8 cellular contexts compared by ENCODE assay signal in genomic region chr12:131948713-131949430, GRCh38. TPM values are rescaled to one million over a fixed set of nuclear protein-coding genes. Genes with fewer than 3 reads are reported as not detected.
DNase-seq lines count a peak whose midpoint lies in the region; ATAC-seq and TF ChIP-seq lines count a peak whose summit lies in the region.
"Not testable (repeated sequence)": the region's sequence is repeated elsewhere in the genome, so short reads cannot be mapped to it uniquely, and the experiment has no call there.

No MANE protein-coding gene starts in this region.

- H3K9me3 ChIP-seq in SJCRH30 (replicated peaks); iPS DF 6.9 (ENCODE audit: control insufficient read depth, insufficient read depth, low read length): not testable (repeated sequence)

- H3K4me3 Mint-ChIP-seq in nephron progenitor cell: peak overlapping the region; percentile 72
- H3K4me3 Mint-ChIP-seq in stimulated activated naive CD8-positive, alpha-beta T cell treated with anti-CD3 and anti-CD28 coated beads, Interleukin-15, amount 100 ng/mL, for 72 hours: peak overlapping the region; percentile 78 to 81

- H3K4me1 Mint-ChIP-seq in nephron progenitor cell: peaks cover 23% of the 10 kb centered on the region
- H3K4me1 Mint-ChIP-seq in stimulated activated naive CD8-positive, alpha-beta T cell treated with anti-CD3 and anti-CD28 coated beads, Interleukin-15, amount 100 ng/mL, for 72 hours: peaks cover 38% of the 10 kb centered on the region

- not testable (repeated sequence) for H3K9me3 Mint-ChIP-seq in activated naive CD4-positive, alpha-beta T cell treated with anti-CD3 and anti-CD28 coated beads, Interleukin-2, amount 50 U/mL, for 72 hours; nephron progenitor cell; stimulated activated naive CD8-positive, alpha-beta T cell treated with anti-CD3 and anti-CD28 coated beads, Interleukin-15, amount 100 ng/mL, for 72 hours

- not testable (repeated sequence) for H3K4me1 ChIP-seq in SJCRH30; iPS DF 6.9 (ENCODE audit: control insufficient read depth, insufficient read depth, low read length)

- not testable (repeated sequence) for ATAC-seq in activated naive CD4-positive, alpha-beta T cell treated with anti-CD3 and anti-CD28 coated beads, Interleukin-2, amount 50 U/mL, for 72 hours; stimulated activated naive CD8-positive, alpha-beta T cell treated with anti-CD3 and anti-CD28 coated beads, Interleukin-15, amount 100 ng/mL, for 72 hours

- POLR2A ChIA-PET in BJ (lab: Charles Lee): interaction anchor here (0.6 kb wide), 1 partner anchor 15 kb away, joined by 3 read pairs; no protein-coding TSS in a partner anchor

- CTCF ChIA-PET in BJ (lab: Yijun Ruan, JAX): interaction anchor here (0.6 to 2.3 kb wide), 5 partner anchors 9 to 1723 kb away, joined by 3 to 11 read pairs (median 3); no protein-coding TSS in a partner anchor

- H3K27me3 ChIP-seq in BJ (ENCODE audit: control insufficient read depth, insufficient read depth, low read length); HL-60 (ENCODE audit: insufficient read depth, poor library complexity, severe bottlenecking); SJCRH30; iPS DF 6.9 (ENCODE audit: control insufficient read depth, insufficient read depth, low read length): not testable (repeated sequence)

- not testable (repeated sequence) for H3K27me3 Mint-ChIP-seq in nephron progenitor cell (ENCODE audit: low read depth, poor library complexity); stimulated activated naive CD8-positive, alpha-beta T cell treated with anti-CD3 and anti-CD28 coated beads, Interleukin-15, amount 100 ng/mL, for 72 hours

- H3K4me3 ChIP-seq in BJ (ENCODE audit: low read depth, low read length): peak overlapping the region; percentile 31
- H3K4me3 ChIP-seq in HL-60 (replicated peaks; ENCODE audit: insufficient read depth, low read length): peak overlapping the region; percentile 92
- peak overlapping the region; percentile 86 for H3K4me3 ChIP-seq in SJCRH30
- H3K4me3 ChIP-seq in iPS DF 6.9 (ENCODE audit: low read length): peak overlapping the region; percentile 49; the same call in 1 of the 2 replicates

- peak overlapping the region; percentile 70 to 89 for H3K27ac Mint-ChIP-seq in activated naive CD4-positive, alpha-beta T cell treated with anti-CD3 and anti-CD28 coated beads, Interleukin-2, amount 50 U/mL, for 72 hours
- H3K27ac Mint-ChIP-seq in nephron progenitor cell: not testable (repeated sequence)
- peak overlapping the region in 1 of 2 donors; percentile 34 for H3K27ac Mint-ChIP-seq in stimulated activated naive CD8-positive, alpha-beta T cell treated with anti-CD3 and anti-CD28 coated beads, Interleukin-15, amount 100 ng/mL, for 72 hours

- not testable (repeated sequence) for H3K36me3 ChIP-seq in BJ (ENCODE audit: control insufficient read depth, insufficient read depth, low read length); SJCRH30; iPS DF 6.9 (ENCODE audit: control insufficient read depth, insufficient read depth, low read length)

- 0 out of 2 replicates have a peak overlapping the region, but pooled peaks have one; percentile 11 for H3K27ac ChIP-seq in HL-60 (replicated peaks)
- not testable (repeated sequence) for H3K27ac ChIP-seq in SJCRH30; iPS DF 6.9 (ENCODE audit: low read length)

- H3K36me3 Mint-ChIP-seq in activated naive CD4-positive, alpha-beta T cell treated with anti-CD3 and anti-CD28 coated beads, Interleukin-2, amount 50 U/mL, for 72 hours: not testable (repeated sequence)
- H3K36me3 Mint-ChIP-seq in nephron progenitor cell (ENCODE audit: low read depth): peaks cover 27% of the 10 kb centered on the region

- not testable (repeated sequence) for TF ChIP-seq CTCF in BJ (IDR thresholded peaks at IDR 0.05; ENCODE audit: insufficient read depth, low read depth, low read length); HL-60 (IDR thresholded peaks at IDR 0.05; ENCODE audit: insufficient read depth, low read length); nephron progenitor cell (IDR thresholded peaks at IDR 0.05)

- DNase-seq in BJ (ENCODE audit: low read depth); HL-60 (ENCODE audit: low read depth in 1 of 2, low spot score in 1 of 2); SJCRH30; activated naive CD4-positive, alpha-beta T cell treated with anti-CD3 and anti-CD28 coated beads, Interleukin-2, amount 50 U/mL, for 72 hours (ENCODE audit: low spot score in 2 of 2); iPS DF 6.9 (ENCODE audit: low read depth, low spot score); nephron progenitor cell; stimulated activated naive CD8-positive, alpha-beta T cell treated with anti-CD3 and anti-CD28 coated beads, Interleukin-15, amount 100 ng/mL, for 72 hours: not testable (repeated sequence)
- peak; percentile 2 for DNase-seq in ecto neural progenitor cell (ENCODE audit: low spot score)

- WGBS in iPS DF 6.9 (ENCODE audit: insufficient coverage, insufficient read length): no CpG with 5 or more reads among the region's 23 CpGs

RNA-seq across cellular contexts. Expression of gene EP400, which starts 0.9 kb away (rescaled TPM):
- polyA plus RNA-seq in BJ (2011; rRNA removed): 2.5 and 3.2 TPM in 2 replicates
- polyA minus RNA-seq in BJ (2011; rRNA and poly(A)+ RNA removed): 7.0 and 11.4 TPM in 2 replicates
- 15.0 and 17.0 TPM in 2 replicates for total RNA-seq in SJCRH30 (2014; rRNA removed; shearing (Covaris generic))
- total RNA-seq in activated naive CD4-positive, alpha-beta T cell treated with anti-CD3 and anti-CD28 coated beads, Interleukin-2, amount 50 U/mL, for 72 hours: 10 to 100 TPM; 55.6 to 57.4 TPM

RNA-seq across cellular contexts. Expression of gene PUS1, which starts 19.8 kb away (rescaled TPM):
- 15.7 and 21.2 TPM in 2 replicates for polyA plus RNA-seq in BJ (2011; rRNA removed)
- 12.7 and 15.6 TPM in 2 replicates for polyA minus RNA-seq in BJ (2011; rRNA and poly(A)+ RNA removed)
- total RNA-seq in SJCRH30 (2014; rRNA removed; shearing (Covaris generic)): 16.0 and 17.1 TPM in 2 replicates
- total RNA-seq in activated naive CD4-positive, alpha-beta T cell treated with anti-CD3 and anti-CD28 coated beads, Interleukin-2, amount 50 U/mL, for 72 hours: 10 to 100 TPM; 16.6 to 49.9 TPM

RNA-seq across cellular contexts. Expression of gene ULK1, which starts 54.5 kb away (rescaled TPM):
- 7.8 and 13.7 TPM in 2 replicates for polyA plus RNA-seq in BJ (2011; rRNA removed)
- 7.5 and 8.9 TPM in 2 replicates for polyA minus RNA-seq in BJ (2011; rRNA and poly(A)+ RNA removed)
- 7.2 and 7.6 TPM in 2 replicates for total RNA-seq in SJCRH30 (2014; rRNA removed; shearing (Covaris generic))
- 10 to 100 TPM; 17.1 to 33.9 TPM for total RNA-seq in activated naive CD4-positive, alpha-beta T cell treated with anti-CD3 and anti-CD28 coated beads, Interleukin-2, amount 50 U/mL, for 72 hours

Comparison
In these comparisons a context has a peak if more than half of its experiments do, and no peak if none do; other contexts are left out.
1. H3K4me3 ChIP-seq: peak in every context shown above with its lines; median percentile 92 in HL-60; 86 in SJCRH30; 49 in iPS DF 6.9; 31 in BJ.